8 cellular contexts compared by ENCODE assay signal in genomic region chr15:82365692-82366323, GRCh38. TPM values are rescaled to one million over a fixed set of nuclear protein-coding genes. Genes with fewer than 3 reads are reported as not detected.
DNase-seq lines count a peak whose midpoint lies in the region; ATAC-seq and TF ChIP-seq lines count a peak whose summit lies in the region.
"Not testable (repeated sequence)": the region's sequence is repeated elsewhere in the genome, so short reads cannot be mapped to it uniquely, and the experiment has no call there.

No MANE protein-coding gene starts in this region.

- H2AFZ ChIP-seq in neural progenitor cell (replicated peaks) = not testable (repeated sequence)

- CTCF ChIA-PET in activated naive CD4-positive, alpha-beta T cell treated with anti-CD3 and anti-CD28 coated beads, Interleukin-2, amount 10 ng/mL, durations not matched to agents 7 days and 5 days (lab: Charles Lee) = not testable (repeated sequence)

- not testable (repeated sequence) for H3K4me3 ChIP-seq in neural progenitor cell

- not testable (repeated sequence) for H3K79me2 ChIP-seq in neural progenitor cell (ENCODE audit: low read depth)

- not testable (repeated sequence) for H3K4me1 ChIP-seq in foreskin keratinocyte, neural progenitor cell

- not testable (repeated sequence) for H3K9me3 ChIP-seq in neural progenitor cell (ENCODE audit: low read depth)

- peak; percentile 40 for TF ChIP-seq CTCF in GM10266 (IDR thresholded peaks at IDR 0.05; ENCODE audit: control insufficient read depth, insufficient read depth, low read depth, missing control alignments)
- not testable (repeated sequence) for TF ChIP-seq CTCF in foreskin keratinocyte (conservative IDR thresholded peaks at IDR 0.05)
- TF ChIP-seq CTCF in neural progenitor cell (IDR thresholded peaks at IDR 0.05) = peak; percentile 43

- H3K27ac Mint-ChIP-seq in activated naive CD4-positive, alpha-beta T cell treated with anti-CD3 and anti-CD28 coated beads, Interleukin-2, amount 10 ng/mL, durations not matched to agents 7 days and 5 days; neural progenitor cell: not testable (repeated sequence)

- not testable (repeated sequence) for H3K27me3 ChIP-seq in foreskin keratinocyte, neural progenitor cell

- H3K36me3 Mint-ChIP-seq in activated naive CD4-positive, alpha-beta T cell treated with anti-CD3 and anti-CD28 coated beads, Interleukin-2, amount 10 ng/mL, durations not matched to agents 7 days and 5 days; neural progenitor cell: not testable (repeated sequence)

- not testable (repeated sequence) for H3K27ac ChIP-seq in foreskin keratinocyte, neural progenitor cell

- H3K27me3 Mint-ChIP-seq in activated naive CD4-positive, alpha-beta T cell treated with anti-CD3 and anti-CD28 coated beads, Interleukin-2, amount 10 ng/mL, durations not matched to agents 7 days and 5 days; neural progenitor cell (ENCODE audit: insufficient read depth, low read depth): not testable (repeated sequence)

- not testable (repeated sequence) for H3K4me2 ChIP-seq in neural progenitor cell

- not testable (repeated sequence) for H3K4me3 Mint-ChIP-seq in activated naive CD4-positive, alpha-beta T cell treated with anti-CD3 and anti-CD28 coated beads, Interleukin-2, amount 10 ng/mL, durations not matched to agents 7 days and 5 days; neural progenitor cell

- not testable (repeated sequence) for H3F3A ChIP-seq in neural progenitor cell (ENCODE audit: low read depth)

- not testable (repeated sequence) for H3K9me3 Mint-ChIP-seq in activated naive CD4-positive, alpha-beta T cell treated with anti-CD3 and anti-CD28 coated beads, Interleukin-2, amount 10 ng/mL, durations not matched to agents 7 days and 5 days; neural progenitor cell

- not testable (repeated sequence) for H3K9ac ChIP-seq in neural progenitor cell

- H3K36me3 ChIP-seq in neural progenitor cell = not testable (repeated sequence)

- not testable (repeated sequence) for H3K4me1 Mint-ChIP-seq in activated naive CD4-positive, alpha-beta T cell treated with anti-CD3 and anti-CD28 coated beads, Interleukin-2, amount 10 ng/mL, durations not matched to agents 7 days and 5 days; neural progenitor cell

- not testable (repeated sequence) for H4K20me1 ChIP-seq in neural progenitor cell (ENCODE audit: low read depth)

- ATAC-seq in GM21390 (IDR thresholded peaks at IDR 0.05; ENCODE audit: unreplicated experiment) = peak; percentile 98
- peak; percentile 91 for ATAC-seq in HG03135 (IDR thresholded peaks at IDR 0.05; ENCODE audit: unreplicated experiment)
- ATAC-seq in activated CD4-positive, CD25-positive, alpha-beta regulatory T cell treated with anti-CD3 and anti-CD28 coated beads, Interleukin-2, amount 50 U/mL, for 24 hours = peak; percentile 95 to 96
- peak; percentile 84 for ATAC-seq in foreskin keratinocyte
- ATAC-seq in stimulated activated naive CD8-positive, alpha-beta T cell treated with anti-CD3 and anti-CD28 coated beads, Interleukin-15, Interleukin-2, amounts not matched to agents 100 U/mL and 50 U/mL, for 24 hours = peak; percentile 89

- DNase-seq in GM10266 (ENCODE audit: extremely low spot score); foreskin keratinocyte; neural progenitor cell (ENCODE audit: low spot score): not testable (repeated sequence)
- peak; percentile 44 for DNase-seq in activated naive CD4-positive, alpha-beta T cell treated with anti-CD3 and anti-CD28 coated beads, Interleukin-2, amount 10 ng/mL, durations not matched to agents 7 days and 5 days
- peak; percentile 34 for DNase-seq in stimulated activated naive CD8-positive, alpha-beta T cell treated with anti-CD3 and anti-CD28 coated beads, Interleukin-15, Interleukin-2, amounts not matched to agents 100 U/mL and 50 U/mL, for 24 hours

RNA-seq across cellular contexts. Expression of gene GOLGA6L10, which starts 16.5 kb away (rescaled TPM):
- 0.63 and 1.2 TPM in 2 replicates for total RNA-seq in foreskin keratinocyte
- polyA plus RNA-seq in foreskin keratinocyte = 0.27 and 0.39 TPM in 2 replicates
- total RNA-seq in neural progenitor cell (ENCODE audit: low replicate concordance) = 1.3 and 2.2 TPM in 2 replicates
